25 cellular contexts compared by ENCODE assay signal in genomic region chr18:63730788-63731187, GRCh38. TPM values are rescaled to one million over a fixed set of nuclear protein-coding genes. Genes with fewer than 3 reads are reported as not detected.
DNase-seq lines count a peak whose midpoint lies in the region; ATAC-seq and TF ChIP-seq lines count a peak whose summit lies in the region.
"Had no signal": no experiment of that assay in that cellular context is flagged by ENCODE, and none has a peak within 500 bp of the region (broad histone marks: within the 10 kb centered on the region; RNA-seq: fewer than 3 reads in every experiment).

No MANE protein-coding gene starts in this region.

- H3K27ac ChIP-seq in breast epithelium: no peak overlapping the region
- H3K27ac ChIP-seq in SK-N-MC: peak overlapping the region; percentile 42; the same call in 1 of the 2 replicates
- no peak overlapping the region for H3K27ac ChIP-seq in foreskin keratinocyte
- H3K27ac ChIP-seq: BLaER1, KMS-11, ovary, right lobe of liver had no signal

- H3K4me3 Mint-ChIP-seq in MCF 10A (ENCODE audit: unreplicated experiment): peak overlapping the region; percentile 12
- H3K4me3 Mint-ChIP-seq: activated naive CD4-positive, alpha-beta T cell treated with anti-CD3 and anti-CD28 coated beads, Interleukin-2, amount 50 U/mL, for 24 hours; memory B cell; natural killer cell had no signal

- no peak overlapping the region for H3K4me3 ChIP-seq in breast epithelium
- peak overlapping the region; percentile 51 for H3K4me3 ChIP-seq in SK-N-MC
- H3K4me3 ChIP-seq: BLaER1, ovary, right lobe of liver had no signal

- no peak overlapping the region for H3K9ac ChIP-seq in SK-N-MC (ENCODE audit: insufficient read length)
- H3K9ac ChIP-seq: BLaER1, KMS-11 had no signal

- TF ChIP-seq CTCF in MCF 10A (IDR thresholded peaks at IDR 0.05; ENCODE audit: unreplicated experiment) (no peak), breast epithelium (IDR thresholded peaks at IDR 0.05) (no peak), foreskin keratinocyte (conservative IDR thresholded peaks at IDR 0.05) (no peak)

- DNase-seq in MCF 10A (ENCODE audit: unreplicated experiment) (peak; percentile 76), breast epithelium (ENCODE audit: low spot score in 2 of 2) (no peak), SK-N-MC (ENCODE audit: low read depth, low spot score) (peak; percentile 72), foreskin keratinocyte (peak in 1 of 2 donors; percentile 49), GF-D8 (lab: John Stamatoyannopoulos, UW) (no peak), HuH-7.5 (ENCODE audit: low spot score) (no peak)
- DNase-seq: activated CD4-positive, alpha-beta T cell treated with anti-CD3 and anti-CD28 coated beads for 4 hours; Calu3; H7; natural killer cell; NCI-H1930; NCI-H69; ovary; right lobe of liver; Right ventricle myocardium superior; T-helper 1 cell had no signal

- no peak for TF ChIP-seq POLR2A in breast epithelium (IDR thresholded peaks at IDR 0.05)

- H3K4me1 ChIP-seq in breast epithelium: no peaks in the 10 kb centered on the region
- peaks cover 9% of the 10 kb centered on the region for H3K4me1 ChIP-seq in foreskin keratinocyte
- H3K4me1 ChIP-seq: right lobe of liver had no signal

- intact Hi-C loops in MCF 10A (cut with micrococcal nuclease): no loop called here
- intact Hi-C loops in breast epithelium (cut with DNase I; ENCODE audit: low total_unique reads): no loop called here

- H3K36me3 Mint-ChIP-seq in MCF 10A (ENCODE audit: insufficient read depth, unreplicated experiment): no peaks in the 10 kb centered on the region
- H3K36me3 Mint-ChIP-seq: activated naive CD4-positive, alpha-beta T cell treated with anti-CD3 and anti-CD28 coated beads, Interleukin-2, amount 50 U/mL, for 24 hours; memory B cell; natural killer cell had no signal

- H3K27me3 ChIP-seq in breast epithelium: no peaks in the 10 kb centered on the region
- H3K27me3 ChIP-seq in foreskin keratinocyte: no peaks in the 10 kb centered on the region
- H3K27me3 ChIP-seq: BLaER1, ovary, right lobe of liver had no signal

- POLR2A ChIA-PET in MCF 10A (lab: Yijun Ruan, JAX): interaction anchor here (0.6 to 2.0 kb wide), 10 partner anchors 11 to 168 kb away, joined by 3 to 9 read pairs (median 4); no protein-coding TSS in a partner anchor

- H3K9me3 ChIP-seq in breast epithelium (no peaks in the 10 kb centered on the region), SK-N-MC (ENCODE audit: low read depth, low read length) (no peaks in the 10 kb centered on the region)
- H3K9me3 ChIP-seq: BLaER1, ovary, right lobe of liver had no signal

- no peaks in the 10 kb centered on the region for H3K36me3 ChIP-seq in breast epithelium
- no peaks in the 10 kb centered on the region for H3K36me3 ChIP-seq in SK-N-MC (ENCODE audit: insufficient read depth, low read length)
- H3K36me3 ChIP-seq: BLaER1, ovary, right lobe of liver had no signal

- H3K9me3 Mint-ChIP-seq in MCF 10A (ENCODE audit: unreplicated experiment): no peaks in the 10 kb centered on the region

- ATAC-seq in foreskin keratinocyte: peak; percentile 60
- ATAC-seq in HG02885 (IDR thresholded peaks at IDR 0.05; ENCODE audit: poor library complexity, unreplicated experiment): no peak
- no peak for ATAC-seq in GM19463 (IDR thresholded peaks at IDR 0.05; ENCODE audit: unreplicated experiment)
- ATAC-seq: natural killer cell had no signal

- H3K4me1 Mint-ChIP-seq in MCF 10A (ENCODE audit: insufficient read depth, unreplicated experiment): peaks cover 11% of the 10 kb centered on the region
- H3K4me1 Mint-ChIP-seq: activated naive CD4-positive, alpha-beta T cell treated with anti-CD3 and anti-CD28 coated beads, Interleukin-2, amount 50 U/mL, for 24 hours; memory B cell; natural killer cell had no signal

- BruUV-seq in MCF 10A (replicated peaks; lab: Mats Ljungman, UMichigan): no TSS peak

- H3K27me3 Mint-ChIP-seq in MCF 10A (ENCODE audit: insufficient read depth, unreplicated experiment): no peaks in the 10 kb centered on the region
- H3K27me3 Mint-ChIP-seq: memory B cell had no signal

- CTCF ChIA-PET in MCF 10A (lab: Yijun Ruan, JAX): interaction anchor here (0.5 to 2.8 kb wide), 13 partner anchors 11 to 286 kb away, joined by 3 to 14 read pairs (median 7); partner anchors contain the start of gene SERPINB13

- H3K27ac Mint-ChIP-seq in MCF 10A (ENCODE audit: low read depth, unreplicated experiment): peak overlapping the region; percentile 44
- H3K27ac Mint-ChIP-seq: activated naive CD4-positive, alpha-beta T cell treated with anti-CD3 and anti-CD28 coated beads, Interleukin-2, amount 50 U/mL, for 24 hours; memory B cell; natural killer cell had no signal

RNA-seq across cellular contexts. Expression of gene SERPINB11, which starts 28.0 kb away (rescaled TPM):
- not detected in 2 replicates for total RNA-seq in MCF 10A (2022)
- total RNA-seq in breast epithelium: not detected
- not detected in 2 replicates for total RNA-seq in foreskin keratinocyte
- not detected in 2 replicates for polyA plus RNA-seq in foreskin keratinocyte
- total RNA-seq: A673, astrocyte, Calu3, fibroblast of villous mesenchyme, H7, natural killer cell, ovary, right lobe of liver, Right ventricle myocardium superior had no signal
- polyA plus RNA-seq: ovary had no signal

RNA-seq across cellular contexts. Expression of gene SERPINB7, which starts 44.4 kb away (rescaled TPM):
- total RNA-seq in MCF 10A (2022): 2.6 and 3.0 TPM in 2 replicates
- not detected for total RNA-seq in breast epithelium
- 155 and 190 TPM in 2 replicates for total RNA-seq in foreskin keratinocyte
- polyA plus RNA-seq in foreskin keratinocyte: 127 and 133 TPM in 2 replicates
- total RNA-seq: H7, natural killer cell, right lobe of liver, Right ventricle myocardium superior had no signal

Comparison
In these comparisons a context has a peak if more than half of its experiments do, and no peak if none do; other contexts are left out.
1. DNase-seq: peak in MCF 10A (single experiment) and SK-N-MC (single experiment); none in breast epithelium (0 of 2), GF-D8 (single experiment) and HuH-7.5 (single experiment).
2. RNA of gene SERPINB7, which starts 44.4 kb away (total RNA-seq): 155 to 190 TPM in foreskin keratinocyte; 2.6 to 3.0 TPM in MCF 10A and not detected in breast epithelium; every median in the first group is over 10 times any median in the second.